ENCODE assay signal across 24 cellular contexts in the genomic region with DNA sequence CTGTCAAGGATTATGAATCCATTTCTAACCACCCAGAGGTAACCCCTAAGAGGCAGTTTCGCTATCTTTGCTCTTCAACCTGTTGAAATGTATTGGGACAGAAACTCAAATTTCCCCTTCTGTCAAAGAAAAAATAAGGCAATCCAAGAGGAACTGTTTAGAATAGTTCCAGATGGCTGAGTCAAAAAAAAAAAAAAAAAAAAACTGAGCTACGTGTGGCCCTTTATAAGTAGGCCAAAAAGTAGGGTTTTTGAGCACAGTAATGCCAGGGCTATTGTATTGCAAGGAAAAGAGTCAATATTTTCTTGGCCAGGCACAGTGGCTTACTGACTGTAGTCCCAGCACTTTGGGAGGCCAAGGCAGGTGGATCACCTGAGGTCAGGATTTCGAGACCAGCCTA.
DNase-seq lines count a peak whose midpoint lies in the region; ATAC-seq and TF ChIP-seq lines count a peak whose summit lies in the region.
"Had no signal": no experiment of that assay in that cellular context is flagged by ENCODE, and none has a peak within 500 bp of the region (broad histone marks: within the 10 kb centered on the region; RNA-seq: fewer than 3 reads in every experiment).

No MANE protein-coding gene starts in this region.

- peaks cover 4% of the 10 kb centered on the region for H3K79me1 ChIP-seq in trophoblast cell (ENCODE audit: low read length)

- H4K91ac ChIP-seq in trophoblast cell (ENCODE audit: low read depth, low read length) = no peak overlapping the region

- no peak overlapping the region for H4K12ac ChIP-seq in trophoblast cell (ENCODE audit: low read depth, low read length)

- H2AFZ ChIP-seq in trophoblast cell (ENCODE audit: insufficient read depth, low read length, poor library complexity) = no peak overlapping the region

- H3K4me3 ChIP-seq in trophoblast cell (ENCODE audit: low read depth, low read length) (no peak overlapping the region), upper lobe of left lung (no peak overlapping the region)
- H3K4me3 ChIP-seq: A549; BLaER1 treated with 17β-estradiol and CSF1 and Interleukin-3, amounts not matched to agents 10 nM and 100 nM had no signal

- in situ Hi-C loops in G401 (cut with HindIII; ENCODE audit: low sequenced_read_pairs) = no loop called here

- H2AK5ac ChIP-seq in trophoblast cell (ENCODE audit: low read length) = peak overlapping the region; percentile 41

- H3K79me2 ChIP-seq in trophoblast cell (ENCODE audit: control insufficient read depth, insufficient read depth, low read length, poor library complexity) = no peaks in the 10 kb centered on the region

- H3K27me3 ChIP-seq in trophoblast cell (ENCODE audit: insufficient read depth, low read length) (no peaks in the 10 kb centered on the region), upper lobe of left lung (no peaks in the 10 kb centered on the region)
- H3K27me3 ChIP-seq: BLaER1 treated with 17β-estradiol and CSF1 and Interleukin-3, amounts not matched to agents 10 nM and 100 nM had no signal

- no CpG with 5 or more reads among the region's 3 CpGs for WGBS in trophoblast cell (ENCODE audit: extremely low coverage, insufficient coverage, insufficient read length)
- WGBS in upper lobe of left lung, 2 donors = 74 to 93% methylated on average over 3 of the region's 3 CpGs

- DNase-seq in G401 (ENCODE audit: low spot score) (peak; percentile 76), NCI-H2171 treated with DMSO at 0.1 percent for 48 hours (lab: John Stamatoyannopoulos, UW) (peak; percentile 59), cerebellum (ENCODE audit: low spot score) (peak; percentile 21), trophoblast cell (no peak), upper lobe of left lung (no peak), NCI-H2107 (lab: John Stamatoyannopoulos, UW) (no peak), A172 (ENCODE audit: low spot score) (no peak)
- DNase-seq: 8988T; AML-193; CD4-positive, alpha-beta memory T cell; CD4-positive, CD25-positive, alpha-beta regulatory T cell; CD8-positive, alpha-beta memory T cell; COR-L47; DMS 273 treated with DMSO at 0.1 percent for 48 hours; DMS153; DMS53; DMS79; DND-41; EL; GF-D8 had no signal

- H3K4me1 ChIP-seq in trophoblast cell (ENCODE audit: control insufficient read depth in 1 of 2, insufficient read depth in 2 of 2, low read length in 2 of 2) (peaks cover 4 to 17% of the 10 kb centered on the region in 2 experiments), upper lobe of left lung (no peaks in the 10 kb centered on the region)
- H3K4me1 ChIP-seq: A549 had no signal

- no peak overlapping the region for H3K23ac ChIP-seq in trophoblast cell (ENCODE audit: low read length)

- no peak overlapping the region for H3K27ac ChIP-seq in trophoblast cell (ENCODE audit: low read depth, low read length)
- H3K27ac ChIP-seq in upper lobe of left lung = no peak overlapping the region
- H3K27ac ChIP-seq: A549; BLaER1 treated with 17β-estradiol and CSF1 and Interleukin-3, amounts not matched to agents 10 nM and 100 nM; C4-2B had no signal

- no peak overlapping the region for H3K9ac ChIP-seq in trophoblast cell (ENCODE audit: low read length)
- H3K9ac ChIP-seq: BLaER1 treated with 17β-estradiol and CSF1 and Interleukin-3, amounts not matched to agents 10 nM and 100 nM had no signal

- H3K4ac ChIP-seq in trophoblast cell (ENCODE audit: low read depth, low read length) = no peak overlapping the region

- no peaks in the 10 kb centered on the region for H3K9me3 ChIP-seq in trophoblast cell (ENCODE audit: insufficient read depth, low read depth, low read length)
- H3K9me3 ChIP-seq in upper lobe of left lung = no peaks in the 10 kb centered on the region
- H3K9me3 ChIP-seq: A549; BLaER1 treated with 17β-estradiol and CSF1 and Interleukin-3, amounts not matched to agents 10 nM and 100 nM had no signal

- H4K8ac ChIP-seq in trophoblast cell (ENCODE audit: low read depth, low read length) = no peak overlapping the region

- H3K18ac ChIP-seq in trophoblast cell (ENCODE audit: low read length) = no peak overlapping the region

- H2BK12ac ChIP-seq in trophoblast cell (ENCODE audit: low read length) = no peak overlapping the region

- ATAC-seq in upper lobe of left lung (ENCODE audit: low FRiP score in 2 of 2) (no peak), GM18867 (IDR thresholded peaks at IDR 0.05; ENCODE audit: unreplicated experiment) (no peak)
- ATAC-seq: A549 had no signal

- H3K36me3 ChIP-seq in trophoblast cell (ENCODE audit: control insufficient read depth in 1 of 2, insufficient read depth in 2 of 2, low read length in 2 of 2) (peaks cover 0 to 3% of the 10 kb centered on the region in 2 experiments), upper lobe of left lung (no peaks in the 10 kb centered on the region)
- H3K36me3 ChIP-seq: BLaER1 treated with 17β-estradiol and CSF1 and Interleukin-3, amounts not matched to agents 10 nM and 100 nM had no signal

- H2BK120ac ChIP-seq in trophoblast cell (ENCODE audit: insufficient read depth, low read length, poor library complexity) = no peak overlapping the region

- no peak for TF ChIP-seq EP300 in upper lobe of left lung (IDR thresholded peaks at IDR 0.05)

- H3K4me2 ChIP-seq in trophoblast cell (ENCODE audit: low read length) = no peak overlapping the region
- H3K4me2 ChIP-seq: A549; BLaER1 treated with 17β-estradiol and CSF1 and Interleukin-3, amounts not matched to agents 10 nM and 100 nM had no signal

- no peak for TF ChIP-seq POLR2A in upper lobe of left lung (IDR thresholded peaks at IDR 0.05)

- no peak overlapping the region for H2BK5ac ChIP-seq in trophoblast cell (ENCODE audit: low read depth, low read length, poor library complexity)

- TF ChIP-seq CTCF in upper lobe of left lung (IDR thresholded peaks at IDR 0.05) = no peak

- no peak overlapping the region for H3K14ac ChIP-seq in trophoblast cell (ENCODE audit: low read length)

Comparison
In these comparisons a context has a peak if more than half of its experiments do, and no peak if none do; other contexts are left out.
1. DNase-seq: peak in G401 (single experiment), NCI-H2171 treated with DMSO at 0.1 percent for 48 hours (single experiment) and cerebellum (single experiment); none in trophoblast cell (0 of 2), upper lobe of left lung (0 of 2), NCI-H2107 (single experiment) and A172 (single experiment).